14 cellular contexts compared by ENCODE assay signal in genomic region chr15:63729115-63729884, GRCh38.
DNase-seq lines count a peak whose midpoint lies in the region; ATAC-seq and TF ChIP-seq lines count a peak whose summit lies in the region.
"Had no signal": no experiment of that assay in that cellular context is flagged by ENCODE, and none has a peak within 500 bp of the region (broad histone marks: within the 10 kb centered on the region; RNA-seq: fewer than 3 reads in every experiment).

No MANE protein-coding gene starts in this region.

- no peak for TF ChIP-seq POLR2A in transverse colon (IDR thresholded peaks at IDR 0.05)

- no peak overlapping the region for H3K27ac Mint-ChIP-seq in activated T-cell treated with anti-CD3 and anti-CD28 coated beads, Interleukin-2, amount 50 U/mL, for 72 hours

- intact Hi-C loops in transverse colon (cut with DNase I; ENCODE audit: low total_unique reads) = no loop called here

- WGBS in transverse colon (ENCODE audit: low coverage in 1 of 2), 2 donors = 64 to 85% methylated on average over 4 of the region's 4 CpGs

- peaks cover 0 to 59% (median 29%) of the 10 kb centered on the region in 4 donors for H3K36me3 ChIP-seq in transverse colon

- H3K9me3 ChIP-seq in transverse colon = no peaks in the 10 kb centered on the region
- H3K9me3 ChIP-seq: SK-N-SH had no signal

- peaks cover 0 to 17% (median 0%) of the 10 kb centered on the region in 4 donors for H3K4me1 ChIP-seq in transverse colon

- TF ChIP-seq CTCF in fibroblast of mammary gland (conservative IDR thresholded peaks at IDR 0.05; ENCODE audit: control insufficient read depth, insufficient read depth, low read depth, low read length) (no peak), transverse colon (IDR thresholded peaks at IDR 0.05) (no peak)

- no peaks in the 10 kb centered on the region for H3K9me3 Mint-ChIP-seq in activated T-cell treated with anti-CD3 and anti-CD28 coated beads, Interleukin-2, amount 50 U/mL, for 72 hours

- in situ Hi-C loops in transverse colon (cut with MboI; ENCODE audit: low pct_ligation_motif_present in 1 of 4, low pct_unique_long_range_greater_than_20kb in 1 of 4, low sequenced_read_pairs in 3 of 4) = loop anchor here in 2 of 4 donors (25.0 kb wide), 1 partner anchor 333 kb away; no protein-coding TSS in a partner anchor

- H3K36me3 Mint-ChIP-seq in activated T-cell treated with anti-CD3 and anti-CD28 coated beads, Interleukin-2, amount 50 U/mL, for 72 hours (ENCODE audit: insufficient read depth in 2 of 2) = peaks cover 6 to 30% of the 10 kb centered on the region in 2 donors

- DNase-seq in activated T-cell treated with anti-CD3 and anti-CD28 coated beads for 48 hours (ENCODE audit: low read depth) (peak; percentile 5), fibroblast of mammary gland (ENCODE audit: low read depth) (peak; percentile 1), transverse colon (peak; percentile 63), NCI-H1436 treated with DMSO at 0.1 percent for 48 hours (lab: John Stamatoyannopoulos, UW) (no peak)
- no peak for DNase-seq in activated T-cell treated with anti-CD3 and anti-CD28 coated beads, Interleukin-2, amount 50 U/mL, for 1 hour
- peak in 1 of 2 donors; percentile 14 for DNase-seq in activated T-cell treated with anti-CD3 and anti-CD28 coated beads, Interleukin-2, amount 50 U/mL, for 72 hours
- DNase-seq: activated CD8-positive, alpha-beta memory T cell treated with anti-CD3 and anti-CD28 coated beads, Interleukin-2, amount 50 U/mL, for 48 hours; Calu3; dorsolateral prefrontal cortex; NCI-H510A; SK-N-SH had no signal

- no peaks in the 10 kb centered on the region for H3K27me3 Mint-ChIP-seq in activated T-cell treated with anti-CD3 and anti-CD28 coated beads, Interleukin-2, amount 50 U/mL, for 72 hours (ENCODE audit: low read depth)

- H3K4me3 Mint-ChIP-seq in activated T-cell treated with anti-CD3 and anti-CD28 coated beads, Interleukin-2, amount 50 U/mL, for 72 hours = peak overlapping the region in 1 of 2 donors; percentile 16

- ATAC-seq in activated T-cell treated with anti-CD3 and anti-CD28 coated beads, Interleukin-2, amount 50 U/mL, for 72 hours (replicated peaks in 1 of 2) = peak; percentile 46 to 60
- ATAC-seq in HG02885 (IDR thresholded peaks at IDR 0.05; ENCODE audit: poor library complexity, unreplicated experiment) (no peak), GM18868 (IDR thresholded peaks at IDR 0.05; ENCODE audit: unreplicated experiment) (no peak)

- no peak for TF ChIP-seq EP300 in transverse colon (IDR thresholded peaks at IDR 0.05; ENCODE audit: low read depth)

- peak overlapping the region in 2 of 4 donors; percentile 26 to 41 for H3K27ac ChIP-seq in transverse colon
- H3K27ac ChIP-seq: dorsolateral prefrontal cortex, skin epidermis had no signal

- peaks cover 15% of the 10 kb centered on the region for H3K4me1 Mint-ChIP-seq in activated T-cell treated with anti-CD3 and anti-CD28 coated beads, Interleukin-2, amount 50 U/mL, for 72 hours (ENCODE audit: low read depth)

- H3K27me3 ChIP-seq in transverse colon = no peaks in the 10 kb centered on the region
- H3K27me3 ChIP-seq: dorsolateral prefrontal cortex had no signal

- no peak overlapping the region for H3K4me3 ChIP-seq in fibroblast of mammary gland (ENCODE audit: control insufficient read depth, low read depth, low read length)
- H3K4me3 ChIP-seq in transverse colon = no peak overlapping the region
- H3K4me3 ChIP-seq: dorsolateral prefrontal cortex, skin epidermis had no signal

Comparison
In these comparisons a context has a peak if more than half of its experiments do, and no peak if none do; other contexts are left out.
1. DNase-seq: peak in activated T-cell treated with anti-CD3 and anti-CD28 coated beads for 48 hours (single experiment), fibroblast of mammary gland (single experiment) and transverse colon (single experiment); none in activated T-cell treated with anti-CD3 and anti-CD28 coated beads, Interleukin-2, amount 50 U/mL, for 1 hour (single experiment) and NCI-H1436 treated with DMSO at 0.1 percent for 48 hours (single experiment).
2. ATAC-seq: peak in activated T-cell treated with anti-CD3 and anti-CD28 coated beads, Interleukin-2, amount 50 U/mL, for 72 hours (2 of 2); none in HG02885 (single experiment) and GM18868 (single experiment).